In genomic region chr1:28091043-28091781, GRCh38 we compare ENCODE assay signal across 8 cellular contexts. TPM values are rescaled to one million over a fixed set of nuclear protein-coding genes. Genes with fewer than 3 reads are reported as not detected.
A peak's percentile ranks its signal among the peaks of the same experiment; 100 is the strongest.
DNase-seq lines count a peak whose midpoint lies in the region; ATAC-seq and TF ChIP-seq lines count a peak whose summit lies in the region.

No MANE protein-coding gene starts in this region.

- DNase-seq in DMS79 (lab: John Stamatoyannopoulos, UW), result peak; percentile 24
- DNase-seq in LoVo (ENCODE audit: low spot score), result peak; percentile 65
- DNase-seq in SK-N-DZ (ENCODE audit: low spot score), result peak; percentile 56
- peak; percentile 76 for DNase-seq in activated gamma-delta T cell treated with anti-CD3 and anti-CD28 coated beads, Interleukin-2, amount 50 U/mL, for 16 hours (ENCODE audit: low read depth)
- DNase-seq in glomerular endothelial cell (ENCODE audit: extremely low read depth, low read depth, low spot score), result peak; percentile 72
- peak; percentile 79 for DNase-seq in prostate gland (ENCODE audit: low spot score)

- peaks cover 10% of the 10 kb centered on the region for H3K4me1 ChIP-seq in prostate gland (replicated peaks)

- 41% methylated on average over 6 of the region's 6 CpGs for WGBS in prostate gland

- TF ChIP-seq CTCF in prostate gland (IDR thresholded peaks at IDR 0.05), result peak; percentile 46 to 85 (median 80)

- H3K36me3 ChIP-seq in prostate gland, result no peaks in the 10 kb centered on the region

- no peak for TF ChIP-seq POLR2A in prostate gland (IDR thresholded peaks at IDR 0.05)

- ATAC-seq in GM18867 (IDR thresholded peaks at IDR 0.05; ENCODE audit: unreplicated experiment) (no peak), HG03354 (IDR thresholded peaks at IDR 0.05; ENCODE audit: poor library complexity, severe bottlenecking, unreplicated experiment) (no peak)

- intact Hi-C loops in prostate gland (cut with DNase I), result loop anchor here (2.0 kb wide), 1 partner anchor 118 kb away; no protein-coding TSS in a partner anchor

- H3K4me3 ChIP-seq in prostate gland, result no peak overlapping the region

- H3K9me3 ChIP-seq in prostate gland, result no peaks in the 10 kb centered on the region

- H3K27ac ChIP-seq in prostate gland, result no peak overlapping the region

- H3K27me3 ChIP-seq in prostate gland (replicated peaks; ENCODE audit: insufficient read depth), result no peaks in the 10 kb centered on the region

RNA-seq across cellular contexts. Expression of gene EYA3, which starts 2.8 kb away (rescaled TPM):
- 11.8 and 18.6 TPM in 2 replicates for polyA plus RNA-seq in SK-N-DZ (2014; cell fraction: cytosol; rRNA removed)
- polyA plus RNA-seq in SK-N-DZ (2014; cell fraction: nucleus; rRNA removed), result 9.3 and 17.9 TPM in 2 replicates
- total RNA-seq in glomerular endothelial cell, result 15.5 and 20.2 TPM in 2 replicates
- 10 to 100 TPM; 16.7 to 19.4 TPM for total RNA-seq in prostate gland

Comparison
In these comparisons a context has a peak if more than half of its experiments do, and no peak if none do; other contexts are left out.
1. DNase-seq: peak in every context shown above with its lines; median percentile 79 in prostate gland; 76 in activated gamma-delta T cell treated with anti-CD3 and anti-CD28 coated beads, Interleukin-2, amount 50 U/mL, for 16 hours; 72 in glomerular endothelial cell; 65 in LoVo; 56 in SK-N-DZ; 24 in DMS79.